In the genomic region with DNA sequence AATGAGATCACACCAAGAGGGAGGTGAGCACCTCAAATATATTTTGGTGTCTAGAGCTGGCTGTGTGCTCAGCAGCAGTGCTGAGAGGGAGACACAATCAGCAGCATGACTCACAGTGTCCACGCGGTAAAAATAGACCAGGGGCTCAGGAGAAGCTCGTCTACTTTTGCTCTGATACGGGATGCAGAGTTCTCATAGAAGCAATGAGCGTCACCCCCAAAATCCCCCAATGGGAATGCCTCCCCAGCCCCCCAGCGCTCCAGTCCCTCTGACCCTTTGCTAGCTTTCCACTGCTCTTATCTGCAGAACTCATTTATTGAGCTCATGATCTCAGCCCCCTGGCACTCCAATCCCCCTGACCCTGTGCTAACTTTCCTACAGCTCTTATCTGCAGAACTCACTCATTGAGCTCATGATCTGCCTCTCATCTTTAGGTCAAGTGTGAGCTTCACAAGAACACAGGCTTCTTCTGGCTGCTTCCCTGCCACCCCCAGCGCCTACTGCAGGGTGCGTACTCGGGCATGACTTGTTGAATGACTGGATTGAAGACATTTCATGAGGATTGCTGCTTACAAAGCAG, we compare ENCODE assay signal across 1 cellular context.
TF ChIP-seq lines count a peak whose summit lies in the region.

No MANE protein-coding gene starts in this region.

TF ChIP-seq in IMR-90, 13 proteins besides CTCF, POLR2A, EP300 and RAD21:
- TF ChIP-seq BHLHE40 (IDR thresholded peaks at IDR 0.05; ENCODE audit: low read depth, low read length) (no peak), RFX5 (IDR thresholded peaks at IDR 0.05; ENCODE audit: low read depth, low read length) (no peak), NFE2L2 (IDR thresholded peaks at IDR 0.05; ENCODE audit: low read depth, low read length) (no peak), FOS (IDR thresholded peaks at IDR 0.05; ENCODE audit: low read depth, low read length) (no peak), MAZ (IDR thresholded peaks at IDR 0.05; ENCODE audit: borderline replicate concordance, low read depth, low read length) (no peak), CEBPB (IDR thresholded peaks at IDR 0.05; ENCODE audit: low read depth, low read length) (no peak), RCOR1 (IDR thresholded peaks at IDR 0.05; ENCODE audit: insufficient replicate concordance, low read length) (no peak), CHD1 (IDR thresholded peaks at IDR 0.05; ENCODE audit: low read depth, low read length) (no peak), MAFK (IDR thresholded peaks at IDR 0.05; ENCODE audit: low read depth, low read length) (no peak), SMC3 (IDR thresholded peaks at IDR 0.05; ENCODE audit: low read depth, low read length) (no peak), MXI1 (IDR thresholded peaks at IDR 0.05; ENCODE audit: borderline replicate concordance, low read depth, low read length) (no peak)
- TF ChIP-seq, protein P1, sequence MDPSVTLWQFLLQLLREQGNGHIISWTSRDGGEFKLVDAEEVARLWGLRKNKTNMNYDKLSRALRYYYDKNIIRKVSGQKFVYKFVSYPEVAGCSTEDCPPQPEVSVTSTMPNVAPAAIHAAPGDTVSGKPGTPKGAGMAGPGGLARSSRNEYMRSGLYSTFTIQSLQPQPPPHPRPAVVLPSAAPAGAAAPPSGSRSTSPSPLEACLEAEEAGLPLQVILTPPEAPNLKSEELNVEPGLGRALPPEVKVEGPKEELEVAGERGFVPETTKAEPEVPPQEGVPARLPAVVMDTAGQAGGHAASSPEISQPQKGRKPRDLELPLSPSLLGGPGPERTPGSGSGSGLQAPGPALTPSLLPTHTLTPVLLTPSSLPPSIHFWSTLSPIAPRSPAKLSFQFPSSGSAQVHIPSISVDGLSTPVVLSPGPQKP (IDR thresholded peaks at IDR 0.05; ENCODE audit: borderline replicate concordance, low read depth, low read length), result no peak
- TF ChIP-seq, protein P2, sequence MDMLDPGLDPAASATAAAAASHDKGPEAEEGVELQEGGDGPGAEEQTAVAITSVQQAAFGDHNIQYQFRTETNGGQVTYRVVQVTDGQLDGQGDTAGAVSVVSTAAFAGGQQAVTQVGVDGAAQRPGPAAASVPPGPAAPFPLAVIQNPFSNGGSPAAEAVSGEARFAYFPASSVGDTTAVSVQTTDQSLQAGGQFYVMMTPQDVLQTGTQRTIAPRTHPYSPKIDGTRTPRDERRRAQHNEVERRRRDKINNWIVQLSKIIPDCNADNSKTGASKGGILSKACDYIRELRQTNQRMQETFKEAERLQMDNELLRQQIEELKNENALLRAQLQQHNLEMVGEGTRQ (IDR thresholded peaks at IDR 0.05; ENCODE audit: low read depth, low read length), result no peak
